1 cellular context compared by ENCODE assay signal in genomic region chr19:57320180-57321084, GRCh38.
TF ChIP-seq lines count a peak whose summit lies in the region.

Gene ZNF543, plus strand, starts transcription at chr19:57320472. Its CDS starts 382 bp downstream, at chr19:57320854.

TF ChIP-seq in A549, 52 proteins besides CTCF, POLR2A, EP300 and RAD21 (continued from another document):
- TF ChIP-seq REST (IDR thresholded peaks at IDR 0.05) = no peak
- no peak for TF ChIP-seq TFCP2L1 (CRISPR knock-in tag; IDR thresholded peaks at IDR 0.05)
- TF ChIP-seq USF2 (IDR thresholded peaks at IDR 0.05) = no peak
- TF ChIP-seq CHD4 (IDR thresholded peaks at IDR 0.05; ENCODE audit: borderline replicate concordance) = no peak
- TF ChIP-seq TP53 (CRISPR knock-in tag; IDR thresholded peaks at IDR 0.05) = no peak
- no peak for TF ChIP-seq HDAC2 (IDR thresholded peaks at IDR 0.05)
- TF ChIP-seq JUNB (IDR thresholded peaks at IDR 0.05) = no peak
- no peak for TF ChIP-seq EHMT2 (IDR thresholded peaks at IDR 0.05; ENCODE audit: low read depth)
- no peak for TF ChIP-seq SREBF2 (IDR thresholded peaks at IDR 0.05)
- no peak for TF ChIP-seq ZC3H11A (IDR thresholded peaks at IDR 0.05)
- no peak for TF ChIP-seq BHLHE40 (IDR thresholded peaks at IDR 0.05; ENCODE audit: low read depth, low read length)
- TF ChIP-seq, protein P1, sequence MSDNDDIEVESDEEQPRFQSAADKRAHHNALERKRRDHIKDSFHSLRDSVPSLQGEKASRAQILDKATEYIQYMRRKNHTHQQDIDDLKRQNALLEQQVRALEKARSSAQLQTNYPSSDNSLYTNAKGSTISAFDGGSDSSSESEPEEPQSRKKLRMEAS (IDR thresholded peaks at IDR 0.05) = peak; percentile 85
- TF ChIP-seq POLR2AphosphoS2 (conservative IDR thresholded peaks at IDR 0.05; ENCODE audit: low read length) = no peak
- TF ChIP-seq FOSL2 (IDR thresholded peaks at IDR 0.05) = no peak
- TF ChIP-seq FOSL2 (CRISPR knock-in tag; IDR thresholded peaks at IDR 0.05) = peak; percentile 80; the same call in 1 of the 2 replicates
- no peak; the same call in 1 of the 2 replicates for TF ChIP-seq GATA3 (IDR thresholded peaks at IDR 0.05; ENCODE audit: borderline replicate concordance)
- no peak for TF ChIP-seq CHD2 (IDR thresholded peaks at IDR 0.05; ENCODE audit: low read length, partially characterized antibody)
- TF ChIP-seq KDM5A (IDR thresholded peaks at IDR 0.05) = no peak
- TF ChIP-seq NFE2L2 (conservative IDR thresholded peaks at IDR 0.05; ENCODE audit: low read length) = no peak
- no peak for TF ChIP-seq ZFP36 (IDR thresholded peaks at IDR 0.05; ENCODE audit: borderline replicate concordance, partially characterized antibody)
- no peak for TF ChIP-seq EHF (CRISPR knock-in tag; IDR thresholded peaks at IDR 0.05)
- TF ChIP-seq, protein P2, sequence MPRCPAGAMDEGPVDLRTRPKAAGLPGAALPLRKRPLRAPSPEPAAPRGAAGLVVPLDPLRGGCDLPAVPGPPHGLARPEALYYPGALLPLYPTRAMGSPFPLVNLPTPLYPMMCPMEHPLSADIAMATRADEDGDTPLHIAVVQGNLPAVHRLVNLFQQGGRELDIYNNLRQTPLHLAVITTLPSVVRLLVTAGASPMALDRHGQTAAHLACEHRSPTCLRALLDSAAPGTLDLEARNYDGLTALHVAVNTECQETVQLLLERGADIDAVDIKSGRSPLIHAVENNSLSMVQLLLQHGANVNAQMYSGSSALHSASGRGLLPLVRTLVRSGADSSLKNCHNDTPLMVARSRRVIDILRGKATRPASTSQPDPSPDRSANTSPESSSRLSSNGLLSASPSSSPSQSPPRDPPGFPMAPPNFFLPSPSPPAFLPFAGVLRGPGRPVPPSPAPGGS (IDR thresholded peaks at IDR 0.05) = no peak
